Comparison of ENCODE assay signal across 1 cellular context in genomic region chr9:33234511-33235467, GRCh38.
TF ChIP-seq lines count a peak whose summit lies in the region.

No MANE protein-coding gene starts in this region.

TF ChIP-seq in GM12878, 131 proteins besides CTCF, POLR2A, EP300 and RAD21:
- TF ChIP-seq ESRRA (IDR thresholded peaks at IDR 0.05; ENCODE audit: low read length): no peak
- TF ChIP-seq POLR2AphosphoS5 (IDR thresholded peaks at IDR 0.05; ENCODE audit: low read length): no peak
- no peak for TF ChIP-seq RELA (IDR thresholded peaks at IDR 0.05; ENCODE audit: borderline replicate concordance, partially characterized antibody)
- TF ChIP-seq RCOR1 (conservative IDR thresholded peaks at IDR 0.05; ENCODE audit: low read depth, low read length): no peak
- no peak for TF ChIP-seq SMAD1 (IDR thresholded peaks at IDR 0.05; ENCODE audit: low read depth, partially characterized antibody)
- no peak for TF ChIP-seq CHD1 (IDR thresholded peaks at IDR 0.05; ENCODE audit: low read depth, low read length)
- TF ChIP-seq TCF7 (IDR thresholded peaks at IDR 0.05; ENCODE audit: borderline replicate concordance): no peak
- TF ChIP-seq STAT3 (IDR thresholded peaks at IDR 0.05; ENCODE audit: low read depth, low read length): no peak
- TF ChIP-seq, protein P1, sequence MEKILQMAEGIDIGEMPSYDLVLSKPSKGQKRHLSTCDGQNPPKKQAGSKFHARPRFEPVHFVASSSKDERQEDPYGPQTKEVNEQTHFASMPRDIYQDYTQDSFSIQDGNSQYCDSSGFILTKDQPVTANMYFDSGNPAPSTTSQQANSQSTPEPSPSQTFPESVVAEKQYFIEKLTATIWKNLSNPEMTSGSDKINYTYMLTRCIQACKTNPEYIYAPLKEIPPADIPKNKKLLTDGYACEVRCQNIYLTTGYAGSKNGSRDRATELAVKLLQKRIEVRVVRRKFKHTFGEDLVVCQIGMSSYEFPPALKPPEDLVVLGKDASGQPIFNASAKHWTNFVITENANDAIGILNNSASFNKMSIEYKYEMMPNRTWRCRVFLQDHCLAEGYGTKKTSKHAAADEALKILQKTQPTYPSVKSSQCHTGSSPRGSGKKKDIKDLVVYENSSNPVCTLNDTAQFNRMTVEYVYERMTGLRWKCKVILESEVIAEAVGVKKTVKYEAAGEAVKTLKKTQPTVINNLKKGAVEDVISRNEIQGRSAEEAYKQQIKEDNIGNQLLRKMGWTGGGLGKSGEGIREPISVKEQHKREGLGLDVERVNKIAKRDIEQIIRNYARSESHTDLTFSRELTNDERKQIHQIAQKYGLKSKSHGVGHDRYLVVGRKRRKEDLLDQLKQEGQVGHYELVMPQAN (conservative IDR thresholded peaks at IDR 0.05): no peak
- no peak for TF ChIP-seq ASH2L (IDR thresholded peaks at IDR 0.05; ENCODE audit: borderline replicate concordance, low read depth)
- no peak for TF ChIP-seq ZZZ3 (IDR thresholded peaks at IDR 0.05; ENCODE audit: control insufficient read depth, insufficient read length, low read depth)
- no peak for TF ChIP-seq KLF5 (IDR thresholded peaks at IDR 0.05; ENCODE audit: partially characterized antibody)
- no peak for TF ChIP-seq ZNF207 (IDR thresholded peaks at IDR 0.05; ENCODE audit: borderline replicate concordance)
- no peak for TF ChIP-seq EZH2 (IDR thresholded peaks at IDR 0.05; ENCODE audit: borderline replicate concordance, control insufficient read depth, low read depth, low read length)
- no peak for TF ChIP-seq MYB (IDR thresholded peaks at IDR 0.05; ENCODE audit: borderline replicate concordance, low read depth, low read length)
- TF ChIP-seq SUZ12 (IDR thresholded peaks at IDR 0.05; ENCODE audit: unreplicated experiment): no peak
- TF ChIP-seq DPF2 (IDR thresholded peaks at IDR 0.05): no peak
